ENCODE assay signal across 2 cellular contexts in the genomic region with DNA sequence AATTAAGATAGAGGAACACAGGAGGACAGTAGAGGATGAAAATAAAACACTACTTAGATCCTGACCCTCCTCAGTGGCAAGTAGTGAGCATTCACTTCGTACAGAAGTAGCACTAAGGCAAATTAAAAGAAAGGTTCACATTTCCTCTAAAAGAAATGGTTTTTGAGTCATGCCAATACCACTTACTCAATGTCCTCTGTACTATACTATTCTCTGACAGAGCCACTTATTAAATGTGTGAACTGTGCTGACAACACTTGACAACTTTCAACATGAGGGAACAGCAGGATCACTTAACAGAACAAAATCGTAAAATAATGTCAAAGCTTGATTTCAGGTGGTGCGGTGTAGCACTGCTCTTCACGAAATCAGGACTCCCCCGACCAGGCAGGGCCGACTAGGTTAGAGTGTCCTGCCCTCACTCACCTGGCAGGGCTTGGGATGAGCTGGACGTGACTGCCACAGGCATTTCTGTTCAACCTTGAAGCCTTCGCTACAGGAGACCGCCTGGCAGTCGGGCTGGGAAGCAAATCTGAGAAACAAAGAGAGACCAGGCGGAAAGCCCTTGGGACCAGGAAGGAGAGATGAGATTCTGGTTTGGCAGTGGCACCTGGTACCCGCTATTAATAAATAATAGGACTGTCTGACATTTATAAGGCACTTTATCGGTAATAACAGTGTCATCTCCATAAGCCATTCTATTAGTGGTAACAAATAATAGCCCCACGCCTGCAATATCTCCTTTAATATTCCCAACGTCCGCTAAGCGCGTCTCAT.
TF ChIP-seq lines count a peak whose summit lies in the region.

No MANE protein-coding gene starts in this region.

TF ChIP-seq in SK-N-SH, 30 proteins besides CTCF, POLR2A, EP300 and RAD21 (continued from another document):
- no peak for TF ChIP-seq NFIC (IDR thresholded peaks at IDR 0.05; ENCODE audit: borderline replicate concordance)
- no peak for TF ChIP-seq EZH2phosphoT487 (IDR thresholded peaks at IDR 0.05; ENCODE audit: borderline replicate concordance, low read depth)
- TF ChIP-seq MXI1 (IDR thresholded peaks at IDR 0.05; ENCODE audit: low read depth, low read length): no peak
- no peak for TF ChIP-seq NRF1 (IDR thresholded peaks at IDR 0.05; ENCODE audit: low read depth, low read length)
- TF ChIP-seq FOXM1 (IDR thresholded peaks at IDR 0.05; ENCODE audit: low read depth): no peak

TF ChIP-seq in SK-N-SH treated with all-trans-retinoic acid at 6 μM for 48 hours, 23 proteins besides CTCF, POLR2A, EP300 and RAD21 (continued from another document):
- TF ChIP-seq, protein P1, sequence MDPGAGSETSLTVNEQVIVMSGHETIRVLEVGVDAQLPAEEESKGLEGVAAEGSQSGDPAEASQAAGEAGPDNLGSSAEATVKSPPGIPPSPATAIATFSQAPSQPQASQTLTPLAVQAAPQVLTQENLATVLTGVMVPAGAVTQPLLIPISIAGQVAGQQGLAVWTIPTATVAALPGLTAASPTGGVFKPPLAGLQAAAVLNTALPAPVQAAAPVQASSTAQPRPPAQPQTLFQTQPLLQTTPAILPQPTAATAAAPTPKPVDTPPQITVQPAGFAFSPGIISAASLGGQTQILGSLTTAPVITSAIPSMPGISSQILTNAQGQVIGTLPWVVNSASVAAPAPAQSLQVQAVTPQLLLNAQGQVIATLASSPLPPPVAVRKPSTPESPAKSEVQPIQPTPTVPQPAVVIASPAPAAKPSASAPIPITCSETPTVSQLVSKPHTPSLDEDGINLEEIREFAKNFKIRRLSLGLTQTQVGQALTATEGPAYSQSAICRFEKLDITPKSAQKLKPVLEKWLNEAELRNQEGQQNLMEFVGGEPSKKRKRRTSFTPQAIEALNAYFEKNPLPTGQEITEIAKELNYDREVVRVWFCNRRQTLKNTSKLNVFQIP (CRISPR knock-in tag; IDR thresholded peaks at IDR 0.05; ENCODE audit: borderline replicate concordance, low read depth): no peak
- TF ChIP-seq, protein P2, sequence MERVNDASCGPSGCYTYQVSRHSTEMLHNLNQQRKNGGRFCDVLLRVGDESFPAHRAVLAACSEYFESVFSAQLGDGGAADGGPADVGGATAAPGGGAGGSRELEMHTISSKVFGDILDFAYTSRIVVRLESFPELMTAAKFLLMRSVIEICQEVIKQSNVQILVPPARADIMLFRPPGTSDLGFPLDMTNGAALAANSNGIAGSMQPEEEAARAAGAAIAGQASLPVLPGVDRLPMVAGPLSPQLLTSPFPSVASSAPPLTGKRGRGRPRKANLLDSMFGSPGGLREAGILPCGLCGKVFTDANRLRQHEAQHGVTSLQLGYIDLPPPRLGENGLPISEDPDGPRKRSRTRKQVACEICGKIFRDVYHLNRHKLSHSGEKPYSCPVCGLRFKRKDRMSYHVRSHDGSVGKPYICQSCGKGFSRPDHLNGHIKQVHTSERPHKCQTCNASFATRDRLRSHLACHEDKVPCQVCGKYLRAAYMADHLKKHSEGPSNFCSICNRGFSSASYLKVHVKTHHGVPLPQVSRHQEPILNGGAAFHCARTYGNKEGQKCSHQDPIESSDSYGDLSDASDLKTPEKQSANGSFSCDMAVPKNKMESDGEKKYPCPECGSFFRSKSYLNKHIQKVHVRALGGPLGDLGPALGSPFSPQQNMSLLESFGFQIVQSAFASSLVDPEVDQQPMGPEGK (CRISPR knock-in tag; IDR thresholded peaks at IDR 0.05; ENCODE audit: borderline replicate concordance): no peak
- TF ChIP-seq, protein P3, sequence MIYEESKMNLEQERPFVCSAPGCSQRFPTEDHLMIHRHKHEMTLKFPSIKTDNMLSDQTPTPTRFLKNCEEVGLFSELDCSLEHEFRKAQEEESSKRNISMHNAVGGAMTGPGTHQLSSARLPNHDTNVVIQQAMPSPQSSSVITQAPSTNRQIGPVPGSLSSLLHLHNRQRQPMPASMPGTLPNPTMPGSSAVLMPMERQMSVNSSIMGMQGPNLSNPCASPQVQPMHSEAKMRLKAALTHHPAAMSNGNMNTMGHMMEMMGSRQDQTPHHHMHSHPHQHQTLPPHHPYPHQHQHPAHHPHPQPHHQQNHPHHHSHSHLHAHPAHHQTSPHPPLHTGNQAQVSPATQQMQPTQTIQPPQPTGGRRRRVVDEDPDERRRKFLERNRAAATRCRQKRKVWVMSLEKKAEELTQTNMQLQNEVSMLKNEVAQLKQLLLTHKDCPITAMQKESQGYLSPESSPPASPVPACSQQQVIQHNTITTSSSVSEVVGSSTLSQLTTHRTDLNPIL (CRISPR knock-in tag; IDR thresholded peaks at IDR 0.05; ENCODE audit: low read depth): no peak
- TF ChIP-seq PPARA (CRISPR knock-in tag; IDR thresholded peaks at IDR 0.05; ENCODE audit: borderline replicate concordance) (no peak), OSR1 (CRISPR knock-in tag; IDR thresholded peaks at IDR 0.05) (no peak), CSDC2 (CRISPR knock-in tag; IDR thresholded peaks at IDR 0.05) (no peak)
- TF ChIP-seq, protein P4, sequence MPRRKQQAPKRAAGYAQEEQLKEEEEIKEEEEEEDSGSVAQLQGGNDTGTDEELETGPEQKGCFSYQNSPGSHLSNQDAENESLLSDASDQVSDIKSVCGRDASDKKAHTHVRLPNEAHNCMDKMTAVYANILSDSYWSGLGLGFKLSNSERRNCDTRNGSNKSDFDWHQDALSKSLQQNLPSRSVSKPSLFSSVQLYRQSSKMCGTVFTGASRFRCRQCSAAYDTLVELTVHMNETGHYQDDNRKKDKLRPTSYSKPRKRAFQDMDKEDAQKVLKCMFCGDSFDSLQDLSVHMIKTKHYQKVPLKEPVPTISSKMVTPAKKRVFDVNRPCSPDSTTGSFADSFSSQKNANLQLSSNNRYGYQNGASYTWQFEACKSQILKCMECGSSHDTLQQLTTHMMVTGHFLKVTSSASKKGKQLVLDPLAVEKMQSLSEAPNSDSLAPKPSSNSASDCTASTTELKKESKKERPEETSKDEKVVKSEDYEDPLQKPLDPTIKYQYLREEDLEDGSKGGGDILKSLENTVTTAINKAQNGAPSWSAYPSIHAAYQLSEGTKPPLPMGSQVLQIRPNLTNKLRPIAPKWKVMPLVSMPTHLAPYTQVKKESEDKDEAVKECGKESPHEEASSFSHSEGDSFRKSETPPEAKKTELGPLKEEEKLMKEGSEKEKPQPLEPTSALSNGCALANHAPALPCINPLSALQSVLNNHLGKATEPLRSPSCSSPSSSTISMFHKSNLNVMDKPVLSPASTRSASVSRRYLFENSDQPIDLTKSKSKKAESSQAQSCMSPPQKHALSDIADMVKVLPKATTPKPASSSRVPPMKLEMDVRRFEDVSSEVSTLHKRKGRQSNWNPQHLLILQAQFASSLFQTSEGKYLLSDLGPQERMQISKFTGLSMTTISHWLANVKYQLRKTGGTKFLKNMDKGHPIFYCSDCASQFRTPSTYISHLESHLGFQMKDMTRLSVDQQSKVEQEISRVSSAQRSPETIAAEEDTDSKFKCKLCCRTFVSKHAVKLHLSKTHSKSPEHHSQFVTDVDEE (CRISPR knock-in tag; IDR thresholded peaks at IDR 0.05): no peak
